9 cellular contexts compared by ENCODE assay signal in genomic region chr1:214694769-214695168, GRCh38.
"Had no signal": no experiment of that assay in that cellular context is flagged by ENCODE, and none has a peak within 500 bp of the region (broad histone marks: within the 10 kb centered on the region; RNA-seq: fewer than 3 reads in every experiment).

No MANE protein-coding gene starts in this region.

- H3K9me3 ChIP-seq: HAP-1 had no signal

- H2AFZ ChIP-seq: GM23248 had no signal

- H3K4me3 ChIP-seq: GM23248, HAP-1 had no signal

- H3K27me3 Mint-ChIP-seq: IgD-negative memory B cell had no signal

- H3K4me3 Mint-ChIP-seq: HFFc6, IgD-negative memory B cell had no signal

- H3K36me3 ChIP-seq: HAP-1 had no signal

- DNase-seq: GM23248, GOT3, H7, HFFc6 had no signal

- H3K9me3 Mint-ChIP-seq: IgD-negative memory B cell had no signal

- H3K27ac Mint-ChIP-seq: HFFc6, IgD-negative memory B cell had no signal

- H3K27ac ChIP-seq: GM23248, HL-60 had no signal

- ATAC-seq: HCT116, HepG2 had no signal

- H3K4me1 Mint-ChIP-seq: IgD-negative memory B cell had no signal

- H3K9ac ChIP-seq: GM23248 had no signal

- H3K4me1 ChIP-seq: HAP-1 had no signal
